Comparison of ENCODE assay signal across 8 cellular contexts in genomic region chr11:17076517-17077239, GRCh38. TPM values are rescaled to one million over a fixed set of nuclear protein-coding genes. Genes with fewer than 3 reads are reported as not detected.
DNase-seq lines count a peak whose midpoint lies in the region; ATAC-seq, FAIRE-seq and TF ChIP-seq lines count a peak whose summit lies in the region.

No MANE protein-coding gene starts in this region.

- TF ChIP-seq POLR2A in lower leg skin (IDR thresholded peaks at IDR 0.05) = no peak
- TF ChIP-seq POLR2A in transverse colon (IDR thresholded peaks at IDR 0.05) = no peak

- H3K27me3 ChIP-seq in heart right ventricle (no peaks in the 10 kb centered on the region), transverse colon (no peaks in the 10 kb centered on the region)

- H3K36me3 ChIP-seq in heart right ventricle = peaks cover 0 to 46% (median 18%) of the 10 kb centered on the region in 9 donors
- H3K36me3 ChIP-seq in transverse colon = peaks cover 0 to 23% (median 7%) of the 10 kb centered on the region in 4 donors

- WGBS in heart right ventricle, 2 donors = 17 to 19% methylated on average over 15 of the region's 15 CpGs
- 20 to 25% methylated on average over 13 to 15 of the region's 15 CpGs for WGBS in lower leg skin, 2 donors
- WGBS in transverse colon (ENCODE audit: low coverage in 1 of 2), 2 donors = 11 to 19% methylated on average over 9 to 15 of the region's 15 CpGs

- DNase-seq in heart right ventricle (no peak), Right ventricle myocardium superior (no peak), astrocyte of the cerebellum (ENCODE audit: low read depth) (no peak), lower leg skin (ENCODE audit: low spot score in 2 of 2) (no peak), transverse colon (no peak), mucosa of gallbladder (ENCODE audit: low spot score) (no peak), NCI-H187 (lab: John Stamatoyannopoulos, UW) (no peak), D721Med (ENCODE audit: insufficient read length, low spot score) (no peak)

- H3K9me3 ChIP-seq in heart right ventricle (no peaks in the 10 kb centered on the region), transverse colon (no peaks in the 10 kb centered on the region)

- ATAC-seq in heart right ventricle = no peak
- ATAC-seq in Right ventricle myocardium superior (ENCODE audit: poor library complexity) = no peak

- TF ChIP-seq CTCF in heart right ventricle (IDR thresholded peaks at IDR 0.05) (no peak), astrocyte of the cerebellum (IDR thresholded peaks at IDR 0.05; ENCODE audit: low read depth, low read length, missing control alignments) (no peak), lower leg skin (IDR thresholded peaks at IDR 0.05) (no peak), transverse colon (IDR thresholded peaks at IDR 0.05) (no peak), D721Med (IDR thresholded peaks at IDR 0.05; ENCODE audit: insufficient read depth, missing control alignments) (no peak)

- in situ Hi-C loops in astrocyte of the cerebellum (cut with HindIII; ENCODE audit: low sequenced_read_pairs) (loop anchor here (5.0 kb wide), 1 partner anchor 269 kb away; no protein-coding TSS in a partner anchor), transverse colon (cut with MboI; ENCODE audit: low pct_ligation_motif_present in 1 of 4, low pct_unique_long_range_greater_than_20kb in 1 of 4, low sequenced_read_pairs in 3 of 4) (no loop called here)

- intact Hi-C loops in heart right ventricle (cut with DNase I) (loop anchor here in 4 of 10 donors (2.0 to 5.0 kb wide), 2 partner anchors 131 to 200 kb away; partner anchors contain the start of genes PIK3C2A (in 4 of the 4) and NUCB2 (in 1 of the 4)), Right ventricle myocardium superior (cut with DNase I) (no loop called here), lower leg skin (cut with DNase I; ENCODE audit: low total_unique reads) (no loop called here), transverse colon (cut with DNase I; ENCODE audit: low total_unique reads) (no loop called here)

- peaks cover 12 to 39% (median 30%) of the 10 kb centered on the region in 9 donors for H3K4me1 ChIP-seq in heart right ventricle
- peaks cover 11 to 33% (median 22%) of the 10 kb centered on the region in 4 donors for H3K4me1 ChIP-seq in transverse colon

- H3K27ac ChIP-seq in heart right ventricle = peak overlapping the region; percentile 83 to 97 (median 94)
- peak overlapping the region; percentile 92 to 94 (median 92) for H3K27ac ChIP-seq in transverse colon

- no peak for FAIRE-seq in D721Med (lab: Jason Lieb, UNC)

- H3K4me3 ChIP-seq in heart right ventricle = peak overlapping the region; percentile 73 to 97 (median 88)
- H3K4me3 ChIP-seq in astrocyte of the cerebellum (ENCODE audit: low read depth, low read length) = peak overlapping the region; percentile 100
- peak overlapping the region; percentile 82 for H3K4me3 ChIP-seq in lower leg skin (ENCODE audit: low read depth, poor library complexity, severe bottlenecking)
- H3K4me3 ChIP-seq in transverse colon = peak overlapping the region; percentile 68 to 85 (median 82)

- no peak for TF ChIP-seq EP300 in transverse colon (IDR thresholded peaks at IDR 0.05; ENCODE audit: low read depth)

RNA-seq across cellular contexts. Expression of gene RPS13, which starts 0.8 kb away (rescaled TPM):
- total RNA-seq in heart right ventricle (100 to 1,000 TPM; 646 to 869 (median 686) TPM), Right ventricle myocardium superior (759 TPM), lower leg skin (1,000 to 10,000 TPM; 1,348 to 1,884 (median 1,779) TPM), transverse colon (1,000 to 10,000 TPM in 1 of 4 donors, 100 to 1,000 TPM in 3; 454 to 1,423 (median 780) TPM), mucosa of gallbladder (703 TPM)
- polyA plus RNA-seq in heart right ventricle = 1,000 to 10,000 TPM; 1,212 to 1,998 TPM
